In genomic region chr2:188527110-188527509, GRCh38 we compare ENCODE assay signal across 12 cellular contexts.
A peak's percentile ranks its signal among the peaks of the same experiment; 100 is the strongest.
DNase-seq lines count a peak whose midpoint lies in the region; ATAC-seq and TF ChIP-seq lines count a peak whose summit lies in the region.
"Had no signal": no experiment of that assay in that cellular context is flagged by ENCODE, and none has a peak within 500 bp of the region (broad histone marks: within the 10 kb centered on the region; RNA-seq: fewer than 3 reads in every experiment).

No MANE protein-coding gene starts in this region.

- H3K36me3 ChIP-seq in cardiac muscle cell, result no peaks in the 10 kb centered on the region
- H3K36me3 ChIP-seq in ectodermal cell (ENCODE audit: control insufficient read depth, insufficient read depth, low read length), result no peaks in the 10 kb centered on the region
- no peaks in the 10 kb centered on the region for H3K36me3 ChIP-seq in muscle layer of duodenum (ENCODE audit: control insufficient read depth in 1 of 2, insufficient read depth in 2 of 2, low read length in 2 of 2)
- no peaks in the 10 kb centered on the region for H3K36me3 ChIP-seq in urinary bladder (ENCODE audit: insufficient read depth)

- H3K27ac ChIP-seq in cardiac muscle cell (peak overlapping the region; percentile 59), ectodermal cell (ENCODE audit: insufficient read depth, low read depth, low read length, poor library complexity, severe bottlenecking) (peak overlapping the region; percentile 11), muscle layer of duodenum (ENCODE audit: low read length) (peak overlapping the region; percentile 82), urinary bladder (ENCODE audit: low read depth) (peak overlapping the region; percentile 5)

- intact Hi-C loops in cardiac septum (cut with DNase I), result loop anchor here (5.0 kb wide), 2 partner anchors 260 to 885 kb away; no protein-coding TSS in a partner anchor

- no peaks in the 10 kb centered on the region for H3K27me3 ChIP-seq in cardiac muscle cell
- H3K27me3 ChIP-seq in ectodermal cell (ENCODE audit: control insufficient read depth, insufficient read depth, low read length, poor library complexity, severe bottlenecking), result no peaks in the 10 kb centered on the region
- no peaks in the 10 kb centered on the region for H3K27me3 ChIP-seq in muscle layer of duodenum (ENCODE audit: low read depth, low read length)

- H3K4me1 ChIP-seq in cardiac muscle cell (ENCODE audit: low read depth), result peaks cover 15% of the 10 kb centered on the region
- H3K4me1 ChIP-seq in ectodermal cell (ENCODE audit: control insufficient read depth, insufficient read depth, low read length), result peaks cover 4% of the 10 kb centered on the region
- H3K4me1 ChIP-seq in muscle layer of duodenum (ENCODE audit: control insufficient read depth in 1 of 2, insufficient read depth in 2 of 2, low read length in 2 of 2), result peaks cover 0 to 11% of the 10 kb centered on the region in 2 donors
- no peaks in the 10 kb centered on the region for H3K4me1 ChIP-seq in urinary bladder (ENCODE audit: insufficient read depth)

- H3K4me3 ChIP-seq in cardiac muscle cell, result no peak overlapping the region
- no peak overlapping the region for H3K4me3 ChIP-seq in ectodermal cell (ENCODE audit: insufficient read depth, low read depth, low read length)
- peak overlapping the region; percentile 9 to 43 for H3K4me3 ChIP-seq in muscle layer of duodenum (ENCODE audit: low read depth in 1 of 2, low read length in 2 of 2)
- no peak overlapping the region for H3K4me3 ChIP-seq in urinary bladder (ENCODE audit: low read depth, low read length)

- no peak for ATAC-seq in HG02973 (IDR thresholded peaks at IDR 0.05; ENCODE audit: unreplicated experiment)

- 50 to 82% methylated on average over 1 of the region's 1 CpG for whole genome bisulfite sequencing in ectodermal cell, 2 experiments
- WGBS in urinary bladder, result 32% methylated on average over 1 of the region's 1 CpG

- no peaks in the 10 kb centered on the region for H3K9me3 ChIP-seq in cardiac muscle cell (ENCODE audit: low read depth)
- H3K9me3 ChIP-seq in ectodermal cell (ENCODE audit: control insufficient read depth, low read length), result no peaks in the 10 kb centered on the region
- H3K9me3 ChIP-seq in muscle layer of duodenum (ENCODE audit: control insufficient read depth in 1 of 2, low read length in 2 of 2), result no peaks in the 10 kb centered on the region

- DNase-seq in cardiac muscle cell (ENCODE audit: low read depth in 1 of 2, low spot score in 1 of 2) (peak; percentile 69 to 86), cardiac septum (ENCODE audit: low spot score) (no peak), NCI-H510A treated with DMSO at 0.1 percent for 48 hours (lab: John Stamatoyannopoulos, UW) (no peak)
- no peak for DNase-seq in activated T-cell treated with anti-CD3 and anti-CD28 coated beads, Interleukin-2, amount 50 U/mL, for 48 hours
- DNase-seq: activated CD4-positive, alpha-beta T cell treated with anti-CD3 and anti-CD28 coated beads for 1 hour; activated T-cell treated with anti-CD3 and anti-CD28 coated beads, Interleukin-2, amount 50 U/mL, for 1 hour; aorta; DMS 273 treated with DMSO at 0.1 percent for 48 hours had no signal

- no peak for TF ChIP-seq CTCF in cardiac muscle cell (IDR thresholded peaks at IDR 0.05; ENCODE audit: low read depth, low read length)

Comparison
In these comparisons a context has a peak if more than half of its experiments do, and no peak if none do; other contexts are left out.
1. DNase-seq: peak in cardiac muscle cell (2 of 2); none in cardiac septum (single experiment), NCI-H510A treated with DMSO at 0.1 percent for 48 hours (single experiment) and activated T-cell treated with anti-CD3 and anti-CD28 coated beads, Interleukin-2, amount 50 U/mL, for 48 hours (0 of 2).
2. H3K27ac ChIP-seq: peak in every context shown above with its lines; median percentile 82 in muscle layer of duodenum; 59 in cardiac muscle cell; 11 in ectodermal cell; 5 in urinary bladder.
3. H3K4me3 ChIP-seq: peak in muscle layer of duodenum (2 of 2); none in cardiac muscle cell (single experiment), ectodermal cell (single experiment) and urinary bladder (single experiment).